Comparison of ENCODE assay signal across 22 cellular contexts in the genomic region with DNA sequence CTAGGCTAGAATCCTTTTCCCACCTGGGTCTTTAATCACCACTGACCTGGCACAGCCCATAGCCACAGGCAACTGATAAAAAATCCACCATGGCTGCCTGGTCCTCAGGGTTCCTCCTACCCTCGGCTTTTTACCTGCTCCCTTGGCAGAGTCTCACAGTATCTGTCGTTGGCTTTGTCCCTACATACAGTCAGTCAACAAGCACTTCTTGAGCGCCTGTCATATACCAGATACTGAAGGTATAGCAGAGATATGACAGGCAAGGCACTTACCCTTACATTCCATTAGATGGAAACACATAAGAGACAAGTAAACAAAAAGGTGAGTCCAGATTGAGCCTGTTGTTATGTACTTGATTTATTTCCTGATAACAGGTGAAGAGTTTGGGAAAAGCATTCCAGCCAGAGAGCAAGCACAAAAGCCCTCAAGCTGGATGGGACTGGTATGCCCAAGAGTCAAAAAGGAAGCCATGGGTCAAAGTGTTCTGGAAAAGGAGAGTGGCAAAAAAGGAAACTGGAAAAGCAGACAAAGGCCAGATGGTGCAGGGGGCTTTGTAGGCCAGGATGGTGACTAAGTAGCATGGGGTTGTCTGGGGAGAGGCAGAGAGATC.
"Had no signal": no experiment of that assay in that cellular context is flagged by ENCODE, and none has a peak within 500 bp of the region (broad histone marks: within the 10 kb centered on the region; RNA-seq: fewer than 3 reads in every experiment).

No MANE protein-coding gene starts in this region.

- H3K4me2 ChIP-seq: smooth muscle cell had no signal

- DNase-seq: hippocampal formation; kidney; left colon; left ventricle myocardium inferior; midbrain; mucosa of descending colon; naive thymus-derived CD4-positive, alpha-beta T cell; ovary; right lobe of liver; stimulated activated CD4-positive, alpha-beta T cell treated with anti-CD3 and anti-CD28 coated beads, Interleukin-1b, Interleukin-23, amount 100 ng/mL, for 48 hours; stimulated activated CD4-positive, alpha-beta T cell treated with anti-CD3 and anti-CD28 coated beads, Interleukin-2, amount 100 ng/mL, for 48 hours; stimulated activated CD4-positive, alpha-beta T cell treated with anti-CD3 and anti-CD28 coated beads, Interleukin-4, amount 100 ng/mL, for 4 hours; stimulated activated CD8-positive, alpha-beta memory T cell treated with anti-CD3 and anti-CD28 coated beads, Interleukin-4, amount 100 ng/mL, for 48 hours; stimulated activated naive CD4-positive, alpha-beta T cell treated with Interleukin-2 at 50 U/mL for 16 hours; stimulated activated naive CD8-positive, alpha-beta T cell treated with anti-CD3 and anti-CD28 coated beads, Interleukin-15, amount 100 ng/mL, for 72 hours; substantia nigra; upper lobe of left lung had no signal

- H3K4me1 ChIP-seq: left ventricle myocardium inferior, right atrium auricular region, right lobe of liver, tibial nerve, upper lobe of left lung had no signal

- H3K27ac ChIP-seq: left ventricle myocardium inferior, ovary, right atrium auricular region, right lobe of liver, tibial nerve, upper lobe of left lung had no signal

- H3K36me3 ChIP-seq: left ventricle myocardium inferior, ovary, right atrium auricular region, right lobe of liver, tibial nerve, upper lobe of left lung had no signal

- H3K9me3 ChIP-seq: mucosa of descending colon, ovary, right lobe of liver had no signal

- H3K27me3 ChIP-seq: ovary, right atrium auricular region, right lobe of liver, tibial nerve, upper lobe of left lung had no signal

- ATAC-seq: left colon; mucosa of descending colon; naive thymus-derived CD4-positive, alpha-beta T cell; natural killer cell treated with Interleukin-12 subunit alpha and Interleukin-12 subunit beta and Interleukin-15 and Interleukin-18, amount 100 ng/mL, for 72 hours; right lobe of liver; stimulated activated memory B cell treated with anti-CD40 and anti-IgM and Interleukin-4, amounts not matched to agents 10 μg/mL and 1 μg/mL and 100 μg/mL, for 72 hours; stimulated activated naive CD8-positive, alpha-beta T cell treated with anti-CD3 and anti-CD28 coated beads, Interleukin-15, amount 100 ng/mL, for 72 hours had no signal

- H3K4me3 ChIP-seq: left ventricle myocardium inferior, mucosa of descending colon, ovary, right atrium auricular region, right lobe of liver, smooth muscle cell, tibial nerve, upper lobe of left lung had no signal
